1 cellular context compared by ENCODE assay signal in genomic region chr14:20652996-20653975, GRCh38.
A peak's percentile ranks its signal among the peaks of the same experiment; 100 is the strongest.
TF ChIP-seq lines count a peak whose summit lies in the region.

No MANE protein-coding gene starts in this region.

TF ChIP-seq in GM12878, 131 proteins besides CTCF, POLR2A, EP300 and RAD21 (continued from another document):
- TF ChIP-seq CREB1 (IDR thresholded peaks at IDR 0.05; ENCODE audit: low read depth) = 0 out of 2 replicates have a peak, but pooled peaks have one; percentile 46
- peak; percentile 62; the same call in 1 of the 2 replicates for TF ChIP-seq ZNF24 (IDR thresholded peaks at IDR 0.05)
- TF ChIP-seq SMARCA5 (IDR thresholded peaks at IDR 0.05) = no peak
- TF ChIP-seq STAT3 (IDR thresholded peaks at IDR 0.05; ENCODE audit: low read depth, low read length) = no peak
- no peak for TF ChIP-seq LARP7 (IDR thresholded peaks at IDR 0.05)
- no peak for TF ChIP-seq KDM1A (IDR thresholded peaks at IDR 0.05; ENCODE audit: borderline replicate concordance)
- TF ChIP-seq CREM (IDR thresholded peaks at IDR 0.05; ENCODE audit: low read depth) = peak; percentile 27; the same call in 1 of the 2 replicates
- TF ChIP-seq BHLHE40 (IDR thresholded peaks at IDR 0.05; ENCODE audit: borderline replicate concordance in 1 of 2, low read depth in 2 of 2, low read length in 1 of 2) = peak; percentile 88 to 93
- TF ChIP-seq NKRF (conservative IDR thresholded peaks at IDR 0.05) = no peak
- TF ChIP-seq RUNX3 (IDR thresholded peaks at IDR 0.05; ENCODE audit: low read length) = peak; percentile 45; the same call in 1 of the 2 replicates
- no peak for TF ChIP-seq EED (IDR thresholded peaks at IDR 0.05; ENCODE audit: low read depth)
- peak; percentile 61; the same call in 1 of the 2 replicates for TF ChIP-seq SREBF2 (IDR thresholded peaks at IDR 0.05; ENCODE audit: low read length)
- no peak for TF ChIP-seq POU2F2 (IDR thresholded peaks at IDR 0.05; ENCODE audit: borderline replicate concordance, low read depth, low read length)
- TF ChIP-seq CBX5 (IDR thresholded peaks at IDR 0.05; ENCODE audit: low read depth) = no peak
- 0 out of 2 replicates have a peak, but pooled peaks have one; percentile 29 for TF ChIP-seq GABPA (IDR thresholded peaks at IDR 0.05; ENCODE audit: low read depth)
- no peak for TF ChIP-seq RCOR1 (conservative IDR thresholded peaks at IDR 0.05; ENCODE audit: low read depth, low read length)
- no peak for TF ChIP-seq EGR1 (IDR thresholded peaks at IDR 0.05; ENCODE audit: borderline replicate concordance in 1 of 2, low read depth in 2 of 2, low read length in 2 of 2)
- no peak for TF ChIP-seq RELA (IDR thresholded peaks at IDR 0.05; ENCODE audit: borderline replicate concordance, partially characterized antibody)
- peak; percentile 35; the same call in 1 of the 2 replicates for TF ChIP-seq YY1 (IDR thresholded peaks at IDR 0.05; ENCODE audit: low read depth, low read length)
- no peak for TF ChIP-seq RB1 (IDR thresholded peaks at IDR 0.05; ENCODE audit: borderline replicate concordance)
- no peak for TF ChIP-seq SUPT20H (IDR thresholded peaks at IDR 0.05; ENCODE audit: borderline replicate concordance, control insufficient read depth, low read depth, low read length)
- TF ChIP-seq WRNIP1 (IDR thresholded peaks at IDR 0.05; ENCODE audit: borderline replicate concordance, low read depth, low read length) = no peak
- TF ChIP-seq SUZ12 (IDR thresholded peaks at IDR 0.05; ENCODE audit: unreplicated experiment) = no peak
- no peak for TF ChIP-seq RELB (IDR thresholded peaks at IDR 0.05; ENCODE audit: low read depth)
